Comparison of ENCODE assay signal across 20 cellular contexts in the genomic region with DNA sequence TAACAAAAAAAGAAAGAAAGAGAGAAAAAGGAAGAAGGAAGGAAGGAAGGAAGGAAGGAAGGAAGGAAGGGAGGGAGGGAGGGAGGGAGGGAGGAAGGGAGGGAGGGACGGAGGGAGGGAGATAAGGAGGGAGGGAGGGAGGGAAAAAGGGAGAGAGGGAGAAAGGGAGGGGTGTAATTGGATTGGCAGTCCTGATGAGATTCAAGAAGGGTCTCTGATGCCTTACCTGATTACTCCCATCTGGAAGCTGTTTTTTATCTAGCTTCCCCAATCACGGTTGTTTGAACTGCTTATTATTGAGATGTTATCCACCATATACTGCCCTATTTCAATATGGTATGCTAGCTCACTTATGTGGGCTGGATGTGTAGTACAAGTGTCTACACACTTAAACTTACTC. TPM values are rescaled to one million over a fixed set of nuclear protein-coding genes. Genes with fewer than 3 reads are reported as not detected.
"Had no signal": no experiment of that assay in that cellular context is flagged by ENCODE, and none has a peak within 500 bp of the region (broad histone marks: within the 10 kb centered on the region; RNA-seq: fewer than 3 reads in every experiment).

No MANE protein-coding gene starts in this region.

- DNase-seq: activated B cell treated with CpG ODN at 0.5 μM for 24 hours; activated CD4-positive, alpha-beta T cell treated with anti-CD3 and anti-CD28 coated beads for 48 hours; activated CD8-positive, alpha-beta T cell treated with anti-CD3 and anti-CD28 coated beads for 36 hours; activated gamma-delta T cell; activated naive CD8-positive, alpha-beta T cell treated with anti-CD3 and anti-CD28 coated beads for 36 hours; activated T-cell treated with anti-CD3 and anti-CD28 coated beads, Interleukin-2, amount 50 U/mL, for 72 hours; amygdala; erythroblast; naive thymus-derived CD4-positive, alpha-beta T cell; stimulated activated CD4-positive, alpha-beta T cell treated with anti-CD3 and anti-CD28 coated beads, Interleukin-2, amount 100 ng/mL, for 48 hours; tibial artery had no signal

- H3K36me3 ChIP-seq: tibial artery, vagina had no signal

- H3K4me1 ChIP-seq: parathyroid adenoma, tibial artery, vagina had no signal

- H3K27me3 ChIP-seq: hepatocyte, tibial artery, vagina had no signal

- H3K36me3 Mint-ChIP-seq: activated naive CD8-positive, alpha-beta T cell treated with anti-CD3 and anti-CD28 coated beads for 36 hours; naive thymus-derived CD4-positive, alpha-beta T cell had no signal

- H3K4me1 Mint-ChIP-seq: activated B cell treated with CpG ODN at 0.5 μM for 24 hours; activated naive CD8-positive, alpha-beta T cell treated with anti-CD3 and anti-CD28 coated beads for 36 hours; naive thymus-derived CD4-positive, alpha-beta T cell; stimulated activated memory B cell treated with anti-CD40 and anti-IgM and Interleukin-4, amounts not matched to agents 10 μg/mL and 1 μg/mL and 100 μg/mL, for 72 hours had no signal

- H3K9me3 ChIP-seq: tibial artery, vagina had no signal

- H3K4me3 ChIP-seq: hepatocyte, tibial artery, vagina had no signal

- H3K4me2 ChIP-seq: hepatocyte had no signal

- H3K27ac Mint-ChIP-seq: activated B cell treated with CpG ODN at 0.5 μM for 24 hours; activated CD8-positive, alpha-beta T cell treated with anti-CD3 and anti-CD28 coated beads for 36 hours; activated naive CD8-positive, alpha-beta T cell treated with anti-CD3 and anti-CD28 coated beads for 36 hours; activated T-cell treated with anti-CD3 and anti-CD28 coated beads, Interleukin-2, amount 50 U/mL, for 72 hours; naive thymus-derived CD4-positive, alpha-beta T cell; stimulated activated memory B cell treated with anti-CD40 and anti-IgM and Interleukin-4, amounts not matched to agents 10 μg/mL and 1 μg/mL and 100 μg/mL, for 72 hours had no signal

- H3K9ac ChIP-seq: parathyroid adenoma had no signal

- H3K9me3 Mint-ChIP-seq: activated B cell treated with CpG ODN at 0.5 μM for 24 hours; activated CD8-positive, alpha-beta T cell treated with anti-CD3 and anti-CD28 coated beads for 36 hours; activated naive CD8-positive, alpha-beta T cell treated with anti-CD3 and anti-CD28 coated beads for 36 hours; naive thymus-derived CD4-positive, alpha-beta T cell had no signal

- ATAC-seq: activated CD8-positive, alpha-beta T cell treated with anti-CD3 and anti-CD28 coated beads for 36 hours; activated T-cell treated with anti-CD3 and anti-CD28 coated beads, Interleukin-2, amount 50 U/mL, for 72 hours; naive thymus-derived CD4-positive, alpha-beta T cell; stimulated activated memory B cell treated with anti-CD40 and anti-IgM and Interleukin-4, amounts not matched to agents 10 μg/mL and 1 μg/mL and 100 μg/mL, for 72 hours had no signal

- H3K4me3 Mint-ChIP-seq: activated B cell treated with CpG ODN at 0.5 μM for 24 hours; activated CD8-positive, alpha-beta T cell treated with anti-CD3 and anti-CD28 coated beads for 36 hours; activated naive CD8-positive, alpha-beta T cell treated with anti-CD3 and anti-CD28 coated beads for 36 hours; activated T-cell treated with anti-CD3 and anti-CD28 coated beads, Interleukin-2, amount 50 U/mL, for 72 hours; naive thymus-derived CD4-positive, alpha-beta T cell; stimulated activated memory B cell treated with anti-CD40 and anti-IgM and Interleukin-4, amounts not matched to agents 10 μg/mL and 1 μg/mL and 100 μg/mL, for 72 hours had no signal

- H3K27me3 Mint-ChIP-seq: activated B cell treated with CpG ODN at 0.5 μM for 24 hours; activated naive CD8-positive, alpha-beta T cell treated with anti-CD3 and anti-CD28 coated beads for 36 hours; stimulated activated memory B cell treated with anti-CD40 and anti-IgM and Interleukin-4, amounts not matched to agents 10 μg/mL and 1 μg/mL and 100 μg/mL, for 72 hours had no signal

RNA-seq across cellular contexts. Expression of a gene that starts 27.3 kb away (rescaled TPM):
- total RNA-seq: activated CD8-positive, alpha-beta T cell treated with anti-CD3 and anti-CD28 coated beads for 36 hours; activated naive CD8-positive, alpha-beta T cell treated with anti-CD3 and anti-CD28 coated beads for 36 hours; activated T-cell treated with anti-CD3 and anti-CD28 coated beads, Interleukin-2, amount 50 U/mL, for 72 hours; T-helper 2 cell treated with Interferon-gamma antibody and Interleukin-4, amounts not matched to agents 100 ng/mL and 5 ng/mL, for 36 hours had no signal

RNA-seq across cellular contexts. Expression of a gene that starts 42.5 kb away (rescaled TPM):
- total RNA-seq: activated B cell treated with CpG ODN at 0.5 μM for 24 hours; activated CD8-positive, alpha-beta T cell treated with anti-CD3 and anti-CD28 coated beads for 36 hours; activated naive CD8-positive, alpha-beta T cell treated with anti-CD3 and anti-CD28 coated beads for 36 hours; activated T-cell treated with anti-CD3 and anti-CD28 coated beads, Interleukin-2, amount 50 U/mL, for 72 hours; dermis microvascular lymphatic vessel endothelial cell; hepatocyte; lung microvascular endothelial cell; mononuclear cell; naive thymus-derived CD4-positive, alpha-beta T cell; subcutaneous adipose tissue; T-helper 2 cell treated with Interferon-gamma antibody and Interleukin-4, amounts not matched to agents 100 ng/mL and 5 ng/mL, for 36 hours; vagina had no signal

RNA-seq across cellular contexts. Expression of a gene that starts 58.3 kb away (rescaled TPM):
- total RNA-seq: activated CD8-positive, alpha-beta T cell treated with anti-CD3 and anti-CD28 coated beads for 36 hours; activated naive CD8-positive, alpha-beta T cell treated with anti-CD3 and anti-CD28 coated beads for 36 hours; mononuclear cell; T-helper 2 cell treated with Interferon-gamma antibody and Interleukin-4, amounts not matched to agents 100 ng/mL and 5 ng/mL, for 36 hours had no signal
